Comparison of ENCODE assay signal across 18 cellular contexts in the genomic region with DNA sequence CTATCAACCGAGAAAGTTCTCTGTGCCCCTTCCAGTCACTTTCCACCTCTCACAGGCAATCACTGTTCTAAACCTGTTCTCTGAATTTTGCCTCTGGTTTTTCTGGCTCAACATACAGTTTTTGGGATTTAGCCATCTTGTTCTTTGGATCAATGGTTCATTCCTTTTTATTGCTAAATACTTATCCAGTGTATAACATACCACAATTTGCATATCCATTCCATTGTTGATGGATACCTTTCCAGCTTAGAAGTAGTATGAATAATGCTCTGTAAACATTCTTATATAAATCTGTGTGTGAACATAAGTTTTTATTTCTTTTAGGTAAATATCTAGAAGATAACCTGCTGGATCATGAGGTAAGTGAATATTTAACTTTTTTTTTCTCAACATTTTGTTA.
A peak's percentile ranks its signal among the peaks of the same experiment; 100 is the strongest.
DNase-seq lines count a peak whose midpoint lies in the region; ATAC-seq, FAIRE-seq and TF ChIP-seq lines count a peak whose summit lies in the region.
"Had no signal": no experiment of that assay in that cellular context is flagged by ENCODE, and none has a peak within 500 bp of the region (broad histone marks: within the 10 kb centered on the region; RNA-seq: fewer than 3 reads in every experiment).

No MANE protein-coding gene starts in this region.

- no peak for TF ChIP-seq EP300 in A549 (IDR thresholded peaks at IDR 0.05)

- CTCF ChIA-PET in A549 (lab: Yijun Ruan, JAX) = no interaction called here

- H3K27ac ChIP-seq in A549 = peak overlapping the region in 1 of 2 experiments; percentile 60; a peak in 2 of 6 replicates
- no peak overlapping the region for H3K27ac ChIP-seq in uterus
- H3K27ac ChIP-seq: GM23248 had no signal

- no peak for TF ChIP-seq POLR2A in A549 (IDR thresholded peaks at IDR 0.05; ENCODE audit: low read length)
- no peak for TF ChIP-seq POLR2A in H54 (IDR thresholded peaks at IDR 0.05; ENCODE audit: low read depth, low read length)
- no peak for TF ChIP-seq POLR2A in uterus (IDR thresholded peaks at IDR 0.05)

- H3K27me3 ChIP-seq in bronchial epithelial cell (ENCODE audit: control insufficient read depth, insufficient read depth, low read length) (no peaks in the 10 kb centered on the region), uterus (no peaks in the 10 kb centered on the region)

- H3K9me3 ChIP-seq in A549 (no peaks in the 10 kb centered on the region), uterus (no peaks in the 10 kb centered on the region)

- TF ChIP-seq CTCF in A549 (IDR thresholded peaks at IDR 0.05) = no peak
- TF ChIP-seq CTCF in bronchial epithelial cell (IDR thresholded peaks at IDR 0.05; ENCODE audit: insufficient read depth, low read length, severe bottlenecking) = no peak
- no peak for TF ChIP-seq CTCF in nephron progenitor cell (IDR thresholded peaks at IDR 0.05)
- no peak for TF ChIP-seq CTCF in uterus (IDR thresholded peaks at IDR 0.05)

- no peaks in the 10 kb centered on the region for H3K36me3 ChIP-seq in bronchial epithelial cell (ENCODE audit: control insufficient read depth, insufficient read depth, low read length)
- no peaks in the 10 kb centered on the region for H3K36me3 ChIP-seq in uterus

- H3K27ac Mint-ChIP-seq in nephron progenitor cell = peak overlapping the region; percentile 76
- H3K27ac Mint-ChIP-seq: CD4-positive, alpha-beta memory T cell; H9 had no signal

- POLR2A ChIA-PET in A549 (lab: Yijun Ruan, JAX) = no interaction called here

- H3K4me3 ChIP-seq in A549 (no peak overlapping the region), bronchial epithelial cell (ENCODE audit: low read depth, low read length) (no peak overlapping the region), uterus (no peak overlapping the region)
- H3K4me3 ChIP-seq: GM23248 had no signal

- FAIRE-seq in A549 (lab: Jason Lieb, UNC) = no peak
- peak; percentile 45 for FAIRE-seq in H54 (lab: Jason Lieb, UNC)
- no peak for FAIRE-seq in bronchial epithelial cell (lab: Jason Lieb, UNC)
- FAIRE-seq: G401.6, GM12892, H1 had no signal

- TF ChIP-seq RAD21 in A549 (conservative IDR thresholded peaks at IDR 0.05 in 1 of 2, IDR thresholded peaks at IDR 0.05 in 1 of 2) = no peak

- H3K9me3 Mint-ChIP-seq in nephron progenitor cell = peaks cover 15% of the 10 kb centered on the region
- H3K9me3 Mint-ChIP-seq: H9 had no signal

- H3K4me1 ChIP-seq in A549 (peaks cover 69% of the 10 kb centered on the region), uterus (no peaks in the 10 kb centered on the region)

- ATAC-seq in A549 = no peak
- ATAC-seq in HG03442 (IDR thresholded peaks at IDR 0.05; ENCODE audit: unreplicated experiment) = no peak

- DNase-seq in A549 (ENCODE audit: low read depth in 1 of 2, low spot score in 1 of 2) = no peak
- no peak for DNase-seq in H54 (ENCODE audit: insufficient read length, low spot score)
- DNase-seq in bronchial epithelial cell (ENCODE audit: low read depth) = peak; percentile 69
- DNase-seq in nephron progenitor cell = no peak
- no peak for DNase-seq in uterus
- no peak for DNase-seq in NCI-H510A treated with DMSO at 0.1 percent for 48 hours (lab: John Stamatoyannopoulos, UW)
- DNase-seq: 8988T; C1 segment of cervical spinal cord; CD4-positive, alpha-beta memory T cell; COR-L47; DMS153; DND-41; GM23248; H9 had no signal

- intact Hi-C loops in uterus (cut with DNase I; ENCODE audit: low total_unique reads) = no loop called here

- H3K27me3 Mint-ChIP-seq in nephron progenitor cell (ENCODE audit: low read depth, poor library complexity) = no peaks in the 10 kb centered on the region

- H3K4me2 ChIP-seq in A549 = peak overlapping the region; percentile 23; the same call in 1 of the 3 replicates

- H3K4me3 Mint-ChIP-seq in nephron progenitor cell = no peak overlapping the region
- H3K4me3 Mint-ChIP-seq: CD4-positive, alpha-beta memory T cell; H9 had no signal

- 94% methylated on average over 1 of the region's 1 CpG for WGBS in A549 (ENCODE audit: missing lambda C conversion rate)

- peaks cover 68% of the 10 kb centered on the region for H3K4me1 Mint-ChIP-seq in nephron progenitor cell
- H3K4me1 Mint-ChIP-seq: CD4-positive, alpha-beta memory T cell had no signal

- H3K36me3 Mint-ChIP-seq in nephron progenitor cell (ENCODE audit: low read depth) = peaks cover 15% of the 10 kb centered on the region
- H3K36me3 Mint-ChIP-seq: CD4-positive, alpha-beta memory T cell had no signal

TF ChIP-seq in A549, 52 proteins besides CTCF, POLR2A, EP300 and RAD21:
- TF ChIP-seq, protein P1, sequence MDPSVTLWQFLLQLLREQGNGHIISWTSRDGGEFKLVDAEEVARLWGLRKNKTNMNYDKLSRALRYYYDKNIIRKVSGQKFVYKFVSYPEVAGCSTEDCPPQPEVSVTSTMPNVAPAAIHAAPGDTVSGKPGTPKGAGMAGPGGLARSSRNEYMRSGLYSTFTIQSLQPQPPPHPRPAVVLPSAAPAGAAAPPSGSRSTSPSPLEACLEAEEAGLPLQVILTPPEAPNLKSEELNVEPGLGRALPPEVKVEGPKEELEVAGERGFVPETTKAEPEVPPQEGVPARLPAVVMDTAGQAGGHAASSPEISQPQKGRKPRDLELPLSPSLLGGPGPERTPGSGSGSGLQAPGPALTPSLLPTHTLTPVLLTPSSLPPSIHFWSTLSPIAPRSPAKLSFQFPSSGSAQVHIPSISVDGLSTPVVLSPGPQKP (IDR thresholded peaks at IDR 0.05; ENCODE audit: low read depth, low read length) = no peak
- TF ChIP-seq RNF2 (IDR thresholded peaks at IDR 0.05; ENCODE audit: borderline replicate concordance, low read depth) (no peak), CEBPB (IDR thresholded peaks at IDR 0.05) (no peak), SMC3 (IDR thresholded peaks at IDR 0.05) (no peak), HEYL (CRISPR knock-in tag; IDR thresholded peaks at IDR 0.05) (no peak), NFE2L2 (conservative IDR thresholded peaks at IDR 0.05; ENCODE audit: low read length) (no peak), JUNB (IDR thresholded peaks at IDR 0.05) (no peak), ZNF302 (CRISPR knock-in tag; IDR thresholded peaks at IDR 0.05) (no peak), RFX5 (IDR thresholded peaks at IDR 0.05) (no peak), EHF (CRISPR knock-in tag; IDR thresholded peaks at IDR 0.05) (no peak), FOSL2 (IDR thresholded peaks at IDR 0.05) (no peak), FOSL2 (CRISPR knock-in tag; IDR thresholded peaks at IDR 0.05) (no peak), RCOR1 (IDR thresholded peaks at IDR 0.05; ENCODE audit: low read depth, low read length) (no peak)
- TF ChIP-seq, protein P2, sequence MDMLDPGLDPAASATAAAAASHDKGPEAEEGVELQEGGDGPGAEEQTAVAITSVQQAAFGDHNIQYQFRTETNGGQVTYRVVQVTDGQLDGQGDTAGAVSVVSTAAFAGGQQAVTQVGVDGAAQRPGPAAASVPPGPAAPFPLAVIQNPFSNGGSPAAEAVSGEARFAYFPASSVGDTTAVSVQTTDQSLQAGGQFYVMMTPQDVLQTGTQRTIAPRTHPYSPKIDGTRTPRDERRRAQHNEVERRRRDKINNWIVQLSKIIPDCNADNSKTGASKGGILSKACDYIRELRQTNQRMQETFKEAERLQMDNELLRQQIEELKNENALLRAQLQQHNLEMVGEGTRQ (IDR thresholded peaks at IDR 0.05) = no peak
- TF ChIP-seq, protein P3, sequence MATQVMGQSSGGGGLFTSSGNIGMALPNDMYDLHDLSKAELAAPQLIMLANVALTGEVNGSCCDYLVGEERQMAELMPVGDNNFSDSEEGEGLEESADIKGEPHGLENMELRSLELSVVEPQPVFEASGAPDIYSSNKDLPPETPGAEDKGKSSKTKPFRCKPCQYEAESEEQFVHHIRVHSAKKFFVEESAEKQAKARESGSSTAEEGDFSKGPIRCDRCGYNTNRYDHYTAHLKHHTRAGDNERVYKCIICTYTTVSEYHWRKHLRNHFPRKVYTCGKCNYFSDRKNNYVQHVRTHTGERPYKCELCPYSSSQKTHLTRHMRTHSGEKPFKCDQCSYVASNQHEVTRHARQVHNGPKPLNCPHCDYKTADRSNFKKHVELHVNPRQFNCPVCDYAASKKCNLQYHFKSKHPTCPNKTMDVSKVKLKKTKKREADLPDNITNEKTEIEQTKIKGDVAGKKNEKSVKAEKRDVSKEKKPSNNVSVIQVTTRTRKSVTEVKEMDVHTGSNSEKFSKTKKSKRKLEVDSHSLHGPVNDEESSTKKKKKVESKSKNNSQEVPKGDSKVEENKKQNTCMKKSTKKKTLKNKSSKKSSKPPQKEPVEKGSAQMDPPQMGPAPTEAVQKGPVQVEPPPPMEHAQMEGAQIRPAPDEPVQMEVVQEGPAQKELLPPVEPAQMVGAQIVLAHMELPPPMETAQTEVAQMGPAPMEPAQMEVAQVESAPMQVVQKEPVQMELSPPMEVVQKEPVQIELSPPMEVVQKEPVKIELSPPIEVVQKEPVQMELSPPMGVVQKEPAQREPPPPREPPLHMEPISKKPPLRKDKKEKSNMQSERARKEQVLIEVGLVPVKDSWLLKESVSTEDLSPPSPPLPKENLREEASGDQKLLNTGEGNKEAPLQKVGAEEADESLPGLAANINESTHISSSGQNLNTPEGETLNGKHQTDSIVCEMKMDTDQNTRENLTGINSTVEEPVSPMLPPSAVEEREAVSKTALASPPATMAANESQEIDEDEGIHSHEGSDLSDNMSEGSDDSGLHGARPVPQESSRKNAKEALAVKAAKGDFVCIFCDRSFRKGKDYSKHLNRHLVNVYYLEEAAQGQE (IDR thresholded peaks at IDR 0.05) = no peak
- TF ChIP-seq, protein P4, sequence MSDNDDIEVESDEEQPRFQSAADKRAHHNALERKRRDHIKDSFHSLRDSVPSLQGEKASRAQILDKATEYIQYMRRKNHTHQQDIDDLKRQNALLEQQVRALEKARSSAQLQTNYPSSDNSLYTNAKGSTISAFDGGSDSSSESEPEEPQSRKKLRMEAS (IDR thresholded peaks at IDR 0.05) = no peak
- TF ChIP-seq, protein P5, sequence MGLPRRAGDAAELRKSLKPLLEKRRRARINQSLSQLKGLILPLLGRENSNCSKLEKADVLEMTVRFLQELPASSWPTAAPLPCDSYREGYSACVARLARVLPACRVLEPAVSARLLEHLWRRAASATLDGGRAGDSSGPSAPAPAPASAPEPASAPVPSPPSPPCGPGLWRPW (IDR thresholded peaks at IDR 0.05) = no peak
- TF ChIP-seq, protein P6, sequence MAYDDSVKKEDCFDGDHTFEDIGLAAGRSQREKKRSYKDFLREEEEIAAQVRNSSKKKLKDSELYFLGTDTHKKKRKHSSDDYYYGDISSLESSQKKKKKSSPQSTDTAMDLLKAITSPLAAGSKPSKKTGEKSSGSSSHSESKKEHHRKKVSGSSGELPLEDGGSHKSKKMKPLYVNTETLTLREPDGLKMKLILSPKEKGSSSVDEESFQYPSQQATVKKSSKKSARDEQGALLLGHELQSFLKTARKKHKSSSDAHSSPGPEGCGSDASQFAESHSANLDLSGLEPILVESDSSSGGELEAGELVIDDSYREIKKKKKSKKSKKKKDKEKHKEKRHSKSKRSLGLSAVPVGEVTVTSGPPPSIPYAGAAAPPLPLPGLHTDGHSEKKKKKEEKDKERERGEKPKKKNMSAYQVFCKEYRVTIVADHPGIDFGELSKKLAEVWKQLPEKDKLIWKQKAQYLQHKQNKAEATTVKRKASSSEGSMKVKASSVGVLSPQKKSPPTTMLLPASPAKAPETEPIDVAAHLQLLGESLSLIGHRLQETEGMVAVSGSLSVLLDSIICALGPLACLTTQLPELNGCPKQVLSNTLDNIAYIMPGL (CRISPR knock-in tag; IDR thresholded peaks at IDR 0.05; ENCODE audit: borderline replicate concordance) = no peak
TF ChIP-seq in A549: peak in this region for 0.
